Comparison of ENCODE assay signal across 20 cellular contexts in genomic region chr1:104291156-104291555, GRCh38.
A peak's percentile ranks its signal among the peaks of the same experiment; 100 is the strongest.
DNase-seq lines count a peak whose midpoint lies in the region; ATAC-seq and TF ChIP-seq lines count a peak whose summit lies in the region.
"Had no signal": no experiment of that assay in that cellular context is flagged by ENCODE, and none has a peak within 500 bp of the region (broad histone marks: within the 10 kb centered on the region; RNA-seq: fewer than 3 reads in every experiment).

No MANE protein-coding gene starts in this region.

- H3K4me1 ChIP-seq in H9 (ENCODE audit: insufficient read depth, low read length) = no peaks in the 10 kb centered on the region; the same call in 1 of the 2 replicates
- no peaks in the 10 kb centered on the region for H3K4me1 ChIP-seq in mesenchymal stem cell (ENCODE audit: control insufficient read depth, insufficient read depth, low read depth, low read length)
- H3K4me1 ChIP-seq: A549; BLaER1 treated with 17β-estradiol and CSF1 and Interleukin-3, amounts not matched to agents 10 nM and 100 nM had no signal

- H2BK5ac ChIP-seq in H9 (ENCODE audit: insufficient read length, low read length) (no peak overlapping the region), mesenchymal stem cell (ENCODE audit: low read depth, low read length, poor library complexity, severe bottlenecking) (no peak overlapping the region)

- H4K5ac ChIP-seq in H9 (ENCODE audit: insufficient read length, low read depth, low read length) = no peak overlapping the region

- H3K4me3 Mint-ChIP-seq in H9 = no peak overlapping the region
- H3K4me3 Mint-ChIP-seq in WTC11 = no peak overlapping the region
- H3K4me3 Mint-ChIP-seq: CD14-positive monocyte; CD4-positive, alpha-beta T cell; CD8-positive, alpha-beta memory T cell had no signal

- H3K23me2 ChIP-seq in H9 (ENCODE audit: insufficient read length, low read depth, low read length, poor library complexity, severe bottlenecking) = no peaks in the 10 kb centered on the region

- no peaks in the 10 kb centered on the region for H3K27me3 ChIP-seq in H9 (ENCODE audit: insufficient read depth, low read length)
- no peaks in the 10 kb centered on the region for H3K27me3 ChIP-seq in mesenchymal stem cell (ENCODE audit: control insufficient read depth in 1 of 2, insufficient read depth in 1 of 2, low read length in 2 of 2)
- H3K27me3 ChIP-seq: BE2C; BLaER1 treated with 17β-estradiol and CSF1 and Interleukin-3, amounts not matched to agents 10 nM and 100 nM had no signal

- ATAC-seq in WTC11 = peak; percentile 47
- ATAC-seq: A549 had no signal

- no peak overlapping the region for H3K9ac ChIP-seq in H9 (ENCODE audit: extremely low read depth, insufficient read length, low read length)
- H3K9ac ChIP-seq in mesenchymal stem cell (ENCODE audit: low read length) = no peak overlapping the region
- H3K9ac ChIP-seq: BLaER1 treated with 17β-estradiol and CSF1 and Interleukin-3, amounts not matched to agents 10 nM and 100 nM; GM23248 had no signal

- H3K23ac ChIP-seq in H9 (ENCODE audit: insufficient read length, low read depth, low read length) = no peak overlapping the region
- no peak overlapping the region for H3K23ac ChIP-seq in mesenchymal stem cell (ENCODE audit: low read length in 2 of 2)

- H3K36me3 ChIP-seq in mesenchymal stem cell (ENCODE audit: control insufficient read depth in 1 of 2, insufficient read depth in 2 of 2, low read depth in 1 of 2, low read length in 2 of 2) = no peaks in the 10 kb centered on the region
- H3K36me3 ChIP-seq: BE2C; BLaER1 treated with 17β-estradiol and CSF1 and Interleukin-3, amounts not matched to agents 10 nM and 100 nM had no signal

- TF ChIP-seq CTCF in H9 (conservative IDR thresholded peaks at IDR 0.05) = no peak
- no peak for TF ChIP-seq CTCF in WTC11 (IDR thresholded peaks at IDR 0.05)

- no peak overlapping the region for H2AK5ac ChIP-seq in H9 (ENCODE audit: insufficient read length, low read length)
- H2AK5ac ChIP-seq in mesenchymal stem cell (ENCODE audit: low read length, severe bottlenecking) = no peak overlapping the region

- H3K27ac Mint-ChIP-seq in H9 (no peak overlapping the region), WTC11 (no peak overlapping the region)
- H3K27ac Mint-ChIP-seq: CD14-positive monocyte; CD4-positive, alpha-beta T cell; CD8-positive, alpha-beta memory T cell had no signal

- no peak overlapping the region for H3K4me3 ChIP-seq in mesenchymal stem cell (ENCODE audit: insufficient read depth in 1 of 2, low read depth in 1 of 2, low read length in 2 of 2)
- H3K4me3 ChIP-seq: A549; BLaER1 treated with 17β-estradiol and CSF1 and Interleukin-3, amounts not matched to agents 10 nM and 100 nM; GM23248 had no signal

- no CpG with 5 or more reads among the region's 1 CpG for WGBS in H9 (ENCODE audit: extremely low coverage, insufficient read length, low lambda C conversion rate)
- no CpG with 5 or more reads among the region's 1 CpG for WGBS in mesenchymal stem cell

- H3K9me3 Mint-ChIP-seq in H9 = peaks cover 0 to 1% of the 10 kb centered on the region in 2 experiments; a peak in 2 of 5 replicates
- H3K9me3 Mint-ChIP-seq in WTC11 = peaks cover 10% of the 10 kb centered on the region

- H2BK120ac ChIP-seq in H9 (ENCODE audit: low read depth, low read length, poor library complexity, severe bottlenecking) = no peak overlapping the region
- no peak overlapping the region for H2BK120ac ChIP-seq in mesenchymal stem cell (ENCODE audit: low read depth, low read length)

- CTCF ChIA-PET in WTC11 (lab: Charles Lee) = no interaction called here

- H3K27me3 Mint-ChIP-seq in H9 (ENCODE audit: low read depth) (no peaks in the 10 kb centered on the region), WTC11 (ENCODE audit: low read depth) (no peaks in the 10 kb centered on the region; the same call in 1 of the 2 replicates)
- H3K27me3 Mint-ChIP-seq: CD4-positive, alpha-beta T cell; CD8-positive, alpha-beta memory T cell had no signal

- H3K14ac ChIP-seq in H9 (ENCODE audit: insufficient read depth, low read length) = no peak overlapping the region
- no peak overlapping the region for H3K14ac ChIP-seq in mesenchymal stem cell (ENCODE audit: low read length in 2 of 2)

- H2AFZ ChIP-seq in H9 (ENCODE audit: low read length) (no peak overlapping the region), mesenchymal stem cell (ENCODE audit: low read depth, low read length) (no peak overlapping the region)
- H2AFZ ChIP-seq: GM23248 had no signal

- H2BK15ac ChIP-seq in H9 (ENCODE audit: low read depth, low read length) (no peak overlapping the region), mesenchymal stem cell (ENCODE audit: low read depth, poor library complexity, severe bottlenecking) (no peak overlapping the region)

- no peak overlapping the region for H3K56ac ChIP-seq in H9 (ENCODE audit: insufficient read length, low read depth, low read length)

- H3K36me3 Mint-ChIP-seq in H9 (ENCODE audit: insufficient read depth in 1 of 3, low read depth in 3 of 3) (no peaks in the 10 kb centered on the region), WTC11 (no peaks in the 10 kb centered on the region)
- H3K36me3 Mint-ChIP-seq: CD14-positive monocyte; CD8-positive, alpha-beta memory T cell had no signal

- H3T11ph ChIP-seq in H9 (ENCODE audit: low read length) = no peak overlapping the region

- no peak overlapping the region for H3K4ac ChIP-seq in H9 (ENCODE audit: low read depth, low read length)
- no peak overlapping the region for H3K4ac ChIP-seq in mesenchymal stem cell (ENCODE audit: low read depth in 1 of 2, low read length in 2 of 2)

- H3K79me1 ChIP-seq in H9 (ENCODE audit: insufficient read depth, low read depth, low read length, poor library complexity, severe bottlenecking) (no peaks in the 10 kb centered on the region), mesenchymal stem cell (replicated peaks; ENCODE audit: low read length, poor library complexity, severe bottlenecking) (no peaks in the 10 kb centered on the region)

- H4K91ac ChIP-seq in H9 (ENCODE audit: insufficient read length, low read depth, low read length) = no peak overlapping the region
- H4K91ac ChIP-seq in mesenchymal stem cell (ENCODE audit: low read length) = no peak overlapping the region

- no peak overlapping the region for H3K27ac ChIP-seq in H9 (ENCODE audit: insufficient read length, low read depth, low read length)
- no peak overlapping the region for H3K27ac ChIP-seq in mesenchymal stem cell (ENCODE audit: low read length, poor library complexity, severe bottlenecking)
- H3K27ac ChIP-seq: A549; BLaER1 treated with 17β-estradiol and CSF1 and Interleukin-3, amounts not matched to agents 10 nM and 100 nM; GM23248 had no signal

- H3K18ac ChIP-seq in H9 (ENCODE audit: insufficient read length, low read depth, low read length) (no peak overlapping the region), mesenchymal stem cell (ENCODE audit: low read depth in 1 of 2, low read length in 2 of 2) (no peak overlapping the region)

- H2BK12ac ChIP-seq in H9 (ENCODE audit: insufficient read length, low read depth, low read length) = no peak overlapping the region
- no peak overlapping the region for H2BK12ac ChIP-seq in mesenchymal stem cell (ENCODE audit: low read length in 2 of 2)

- POLR2A ChIA-PET in WTC11 (lab: Charles Lee) = no interaction called here

- H4K20me1 ChIP-seq in H9 (ENCODE audit: control insufficient read depth, insufficient read depth, insufficient read length) = no peaks in the 10 kb centered on the region
- H4K20me1 ChIP-seq: BLaER1 treated with 17β-estradiol and CSF1 and Interleukin-3, amounts not matched to agents 10 nM and 100 nM had no signal

- H3K4me2 ChIP-seq in H9 (ENCODE audit: insufficient read depth, insufficient read length, low read length) = no peak overlapping the region
- H3K4me2 ChIP-seq in mesenchymal stem cell (ENCODE audit: low read length, poor library complexity, severe bottlenecking) = no peak overlapping the region
- H3K4me2 ChIP-seq: A549; BLaER1 treated with 17β-estradiol and CSF1 and Interleukin-3, amounts not matched to agents 10 nM and 100 nM had no signal

- H3K9me3 ChIP-seq in H9 (ENCODE audit: control insufficient read depth, low read depth, low read length) (no peaks in the 10 kb centered on the region), mesenchymal stem cell (ENCODE audit: control insufficient read depth, low read length) (peaks cover 14% of the 10 kb centered on the region)
- H3K9me3 ChIP-seq: A549; BE2C; BLaER1 treated with 17β-estradiol and CSF1 and Interleukin-3, amounts not matched to agents 10 nM and 100 nM had no signal

- H4K8ac ChIP-seq in H9 (replicated peaks; ENCODE audit: insufficient read length, low read depth, low read length) = no peak overlapping the region
- H4K8ac ChIP-seq in mesenchymal stem cell (ENCODE audit: low read length) = no peak overlapping the region

- no peak overlapping the region for H2BK20ac ChIP-seq in H9 (ENCODE audit: low read depth, low read length, poor library complexity, severe bottlenecking)

- peaks cover 8 to 9% of the 10 kb centered on the region in 2 experiments for H3K4me1 Mint-ChIP-seq in H9
- H3K4me1 Mint-ChIP-seq in WTC11 = peaks cover 10% of the 10 kb centered on the region
- H3K4me1 Mint-ChIP-seq: CD14-positive monocyte; CD8-positive, alpha-beta memory T cell had no signal

- DNase-seq in H9 (peak; percentile 29), WTC11 (ENCODE audit: low spot score) (no peak), iPS DF 19.7 (ENCODE audit: low read depth, low spot score) (peak; percentile 23), mesenchymal stem cell (no peak), SW 1271 (lab: John Stamatoyannopoulos, UW) (no peak), DMS79 treated with DMSO at 0.1 percent for 48 hours (lab: John Stamatoyannopoulos, UW) (no peak)
- DNase-seq in stimulated activated CD8-positive, alpha-beta memory T cell treated with anti-CD3 and anti-CD28 coated beads, Interleukin-4, amount 100 ng/mL, for 48 hours = no peak
- DNase-seq: 8988T; ACHN; AML-193; BE2C; CD4-positive, alpha-beta T cell; CD8-positive, alpha-beta memory T cell; DMS53; DND-41; GM23248; HCEC 1CT had no signal

- no peaks in the 10 kb centered on the region for H3K79me2 ChIP-seq in H9 (ENCODE audit: insufficient read depth, low read length)

TF ChIP-seq in WTC11, 78 proteins besides CTCF, POLR2A, EP300 and RAD21:
- TF ChIP-seq ZBTB21 (CRISPR knock-in tag; IDR thresholded peaks at IDR 0.05; ENCODE audit: borderline replicate concordance) = no peak
- no peak for TF ChIP-seq E2F1 (CRISPR knock-in tag; IDR thresholded peaks at IDR 0.05)

Comparison
In these comparisons a context has a peak if more than half of its experiments do, and no peak if none do; other contexts are left out.
1. DNase-seq: peak in H9 (single experiment) and iPS DF 19.7 (single experiment); none in WTC11 (single experiment), mesenchymal stem cell (single experiment), SW 1271 (0 of 2), DMS79 treated with DMSO at 0.1 percent for 48 hours (single experiment) and stimulated activated CD8-positive, alpha-beta memory T cell treated with anti-CD3 and anti-CD28 coated beads, Interleukin-4, amount 100 ng/mL, for 48 hours (single experiment).